1 cellular context compared by ENCODE assay signal in genomic region chr1:155193991-155194240, GRCh38.
TF ChIP-seq lines count a peak whose summit lies in the region.
"Not testable (repeated sequence)": the region's sequence is repeated elsewhere in the genome, so short reads cannot be mapped to it uniquely, and the experiment has no call there.

No MANE protein-coding gene starts in this region.

TF ChIP-seq in K562, 482 proteins besides CTCF, POLR2A, EP300 and RAD21:
- TF ChIP-seq ELF1 (tag; IDR thresholded peaks at IDR 0.05) (0 out of 2 replicates have a peak, but pooled peaks have one; percentile 8), TRIM25 (IDR thresholded peaks at IDR 0.05; ENCODE audit: borderline replicate concordance) (0 out of 2 replicates have a peak, but pooled peaks have one; percentile 4), RBFOX2 (IDR thresholded peaks at IDR 0.05; ENCODE audit: low read depth, low read length) (peak; percentile 42), CEBPB (tag; IDR thresholded peaks at IDR 0.05) (peak; percentile 66), BHLHE40 (IDR thresholded peaks at IDR 0.05; ENCODE audit: low read length) (peak; percentile 30; the same call in 1 of the 2 replicates), PCBP1 (IDR thresholded peaks at IDR 0.05; ENCODE audit: low read depth, low read length, poor library complexity, severe bottlenecking) (peak; percentile 4), NR2C2 (tag; IDR thresholded peaks at IDR 0.05) (peak; percentile 54), ZNF431 (CRISPR knock-in tag; IDR thresholded peaks at IDR 0.05) (peak; percentile 9; the same call in 1 of the 2 replicates), ZNF740 (tag; IDR thresholded peaks at IDR 0.05) (0 out of 4 replicates have a peak, but pooled peaks of 1 of the 2 experiments have one; percentile 7), ZNF280A (IDR thresholded peaks at IDR 0.05; ENCODE audit: low read depth, partially characterized antibody) (peak; percentile 19), ETV1 (tag; conservative IDR thresholded peaks at IDR 0.05; ENCODE audit: low read depth) (0 out of 2 replicates have a peak, but pooled peaks have one; percentile 16), FOXA3 (CRISPR knock-in tag; conservative IDR thresholded peaks at IDR 0.05 in 1 of 2, IDR thresholded peaks at IDR 0.05 in 1 of 2) (peak in 1 of 2 experiments; percentile 50; a peak in 1 of 4 replicates), ZBTB11 (CRISPR knock-in tag; IDR thresholded peaks at IDR 0.05) (peak in 1 of 3 experiments; percentile 8; a peak in 1 of 6 replicates), ZNF511 (CRISPR knock-in tag; IDR thresholded peaks at IDR 0.05) (peak; percentile 2; the same call in 1 of the 2 replicates), GTF3C2 (IDR thresholded peaks at IDR 0.05; ENCODE audit: borderline replicate concordance, extremely low read depth, insufficient read length) (peak; percentile 28), ZBTB5 (IDR thresholded peaks at IDR 0.05) (0 out of 2 replicates have a peak, but pooled peaks have one; percentile 8)
- TF ChIP-seq NR2C2, ZNF740 (CRISPR knock-in tag; IDR thresholded peaks at IDR 0.05): not testable (repeated sequence)
